In genomic region chr2:191051177-191051576, GRCh38 we compare ENCODE assay signal across 22 cellular contexts. TPM values are rescaled to one million over a fixed set of nuclear protein-coding genes. Genes with fewer than 3 reads are reported as not detected.
A peak's percentile ranks its signal among the peaks of the same experiment; 100 is the strongest.
DNase-seq lines count a peak whose midpoint lies in the region; ATAC-seq, FAIRE-seq and TF ChIP-seq lines count a peak whose summit lies in the region.
"Had no signal": no experiment of that assay in that cellular context is flagged by ENCODE, and none has a peak within 500 bp of the region (broad histone marks: within the 10 kb centered on the region; RNA-seq: fewer than 3 reads in every experiment).

No MANE protein-coding gene starts in this region.

- TF ChIP-seq CTCF in bronchial epithelial cell (IDR thresholded peaks at IDR 0.05; ENCODE audit: insufficient read depth, low read length, severe bottlenecking) (no peak), gastrocnemius medialis (IDR thresholded peaks at IDR 0.05 in 4 of 5, conservative IDR thresholded peaks at IDR 0.05 in 1 of 5) (no peak), RWPE1 (conservative IDR thresholded peaks at IDR 0.05; ENCODE audit: low read depth) (no peak)

- CTCF ChIA-PET in RWPE1 (lab: Yijun Ruan, JAX), result interaction anchor here (0.7 to 3.6 kb wide), 5 partner anchors 105 to 470 kb away, joined by 5 to 44 read pairs (median 6); no protein-coding TSS in a partner anchor

- H3K27me3 ChIP-seq in bronchial epithelial cell (ENCODE audit: control insufficient read depth, insufficient read depth, low read length) (no peaks in the 10 kb centered on the region), gastrocnemius medialis (no peaks in the 10 kb centered on the region)
- H3K27me3 ChIP-seq: heart right ventricle, testis had no signal

- in situ Hi-C loops in gastrocnemius medialis (cut with MboI; ENCODE audit: low sequenced_read_pairs in 4 of 4), result loop anchor here in 2 of 4 donors (10.0 to 25.0 kb wide), 2 partner anchors 461 to 474 kb away; no protein-coding TSS in a partner anchor

- H3K27ac ChIP-seq in gastrocnemius medialis (peak overlapping the region in 3 of 4 donors; percentile 11 to 24 (median 22)), RWPE1 (no peak overlapping the region)
- H3K27ac ChIP-seq: SK-N-MC, testis had no signal

- no peak for TF ChIP-seq POLR2A in gastrocnemius medialis (IDR thresholded peaks at IDR 0.05)

- DNase-seq in activated CD4-positive, CD25-positive, alpha-beta regulatory T cell (lab: John Stamatoyannopoulos, UW), result no peak
- peak; percentile 19 for DNase-seq in HT1080 (ENCODE audit: low read depth)
- DNase-seq in bronchial epithelial cell (ENCODE audit: low read depth), result peak; percentile 26
- no peak for DNase-seq in gastrocnemius medialis
- DNase-seq in dedifferentiated amniotic fluid mesenchymal stem cell (ENCODE audit: extremely low spot score), result no peak
- DNase-seq in RWPE1 (ENCODE audit: low spot score), result no peak
- DNase-seq in effector CD4-positive, alpha-beta T cell, result no peak
- DNase-seq: activated CD4-positive, alpha-beta T cell treated with anti-CD3 and anti-CD28 coated beads for 1 hour; C1 segment of cervical spinal cord; dermis blood vessel endothelial cell; heart right ventricle; Karpas-422; naive thymus-derived CD8-positive, alpha-beta T cell; NCI-H1417 treated with DMSO at 0.1 percent for 48 hours; NCI-H82; small intestine; stimulated activated CD4-positive, alpha-beta T cell treated with anti-CD3 and anti-CD28 coated beads, Interleukin-4, amount 100 ng/mL, for 24 hours; testis had no signal

- no peaks in the 10 kb centered on the region for H3K9me3 ChIP-seq in gastrocnemius medialis
- H3K9me3 ChIP-seq: heart right ventricle, testis had no signal

- H3K36me3 ChIP-seq in bronchial epithelial cell (ENCODE audit: control insufficient read depth, insufficient read depth, low read length), result no peaks in the 10 kb centered on the region
- H3K36me3 ChIP-seq in gastrocnemius medialis, result no peaks in the 10 kb centered on the region
- H3K36me3 ChIP-seq: heart right ventricle had no signal

- FAIRE-seq in bronchial epithelial cell (lab: Jason Lieb, UNC), result peak; percentile 89
- FAIRE-seq: A204.1, GM12892, small intestine had no signal

- no peak overlapping the region for H3K4me3 ChIP-seq in bronchial epithelial cell (ENCODE audit: low read depth, low read length)
- H3K4me3 ChIP-seq in gastrocnemius medialis, result no peak overlapping the region
- H3K4me3 ChIP-seq: heart right ventricle, testis had no signal

- ATAC-seq in activated CD4-positive, CD25-positive, alpha-beta regulatory T cell treated with anti-CD3 and anti-CD28 coated beads, Interleukin-2, amount 50 U/mL, for 24 hours, result peak; percentile 51 to 67
- no peak for ATAC-seq in gastrocnemius medialis

- no peaks in the 10 kb centered on the region for H3K4me1 ChIP-seq in gastrocnemius medialis
- H3K4me1 ChIP-seq: testis had no signal

- POLR2A ChIA-PET in RWPE1 (lab: Yijun Ruan, JAX; ENCODE audit: low non-redundant PET), result no interaction called here

- intact Hi-C loops in gastrocnemius medialis (cut with DNase I; ENCODE audit: low total_unique reads), result loop anchor here (5.0 to 10.0 kb wide), 2 partner anchors 104 to 471 kb away; partner anchors contain the start of gene STAT4

RNA-seq across cellular contexts. Expression of gene STAT1, which starts 37.2 kb away (rescaled TPM):
- total RNA-seq in HT1080 (2014; rRNA removed; shearing (Covaris generic)), result 29.6 and 30.7 TPM in 2 replicates
- polyA plus RNA-seq in HT1080 (2015; cell fraction: cytosol; rRNA removed), result 29.5 and 37.3 TPM in 2 replicates
- 73.2 and 74.6 TPM in 2 replicates for polyA plus RNA-seq in HT1080 (2015; cell fraction: nucleus; rRNA removed)
- total RNA-seq in bronchial epithelial cell (29.0 and 50.2 TPM in 2 replicates), gastrocnemius medialis (10 to 100 TPM; 23.0 to 36.9 (median 28.6) TPM)

Comparison
In these comparisons a context has a peak if more than half of its experiments do, and no peak if none do; other contexts are left out.
1. ATAC-seq: peak in activated CD4-positive, CD25-positive, alpha-beta regulatory T cell treated with anti-CD3 and anti-CD28 coated beads, Interleukin-2, amount 50 U/mL, for 24 hours (2 of 2); none in gastrocnemius medialis (0 of 2).
2. DNase-seq: peak in HT1080 (single experiment) and bronchial epithelial cell (single experiment); none in activated CD4-positive, CD25-positive, alpha-beta regulatory T cell (0 of 4), gastrocnemius medialis (0 of 2), dedifferentiated amniotic fluid mesenchymal stem cell (single experiment), RWPE1 (single experiment) and effector CD4-positive, alpha-beta T cell (single experiment).